8 cellular contexts compared by ENCODE assay signal in the genomic region with DNA sequence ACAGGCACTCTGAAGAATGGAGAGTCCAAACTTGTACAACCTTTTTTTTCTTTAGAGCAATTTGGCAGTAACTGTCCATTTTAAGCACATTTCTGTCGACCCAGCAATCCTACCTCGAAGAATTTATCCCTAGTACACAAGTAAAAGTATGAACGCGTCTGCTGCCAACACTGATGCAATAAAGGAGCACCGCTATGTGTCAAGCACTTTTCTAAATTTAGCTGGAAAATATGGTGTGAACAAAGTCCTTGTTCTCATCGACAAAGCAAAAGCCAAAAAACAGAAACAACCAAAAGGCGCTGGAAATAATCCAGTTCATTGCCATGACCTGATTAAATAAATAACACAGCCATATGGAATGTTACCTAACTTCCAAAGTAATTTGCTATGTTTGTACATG. TPM values are rescaled to one million over a fixed set of nuclear protein-coding genes. Genes with fewer than 3 reads are reported as not detected.
DNase-seq lines count a peak whose midpoint lies in the region; ATAC-seq, FAIRE-seq and TF ChIP-seq lines count a peak whose summit lies in the region.

No MANE protein-coding gene starts in this region.

- peaks cover 30% of the 10 kb centered on the region for H3K4me1 ChIP-seq in DOHH2 (ENCODE audit: control insufficient read depth, low read length)
- H3K4me1 ChIP-seq in PC-3 (ENCODE audit: insufficient read depth, low read length) = peaks cover 39% of the 10 kb centered on the region
- peaks cover 7 to 31% (median 22%) of the 10 kb centered on the region in 3 donors for H3K4me1 ChIP-seq in pancreas

- TF ChIP-seq CTCF in DOHH2 (IDR thresholded peaks at IDR 0.05; ENCODE audit: low read depth, low read length, poor library complexity, severe bottlenecking) (no peak), PC-3 (conservative IDR thresholded peaks at IDR 0.05; ENCODE audit: low read depth, low read length) (no peak), pancreas (IDR thresholded peaks at IDR 0.05) (no peak)

- no peak for TF ChIP-seq POLR2A in erythroblast (IDR thresholded peaks at IDR 0.05; ENCODE audit: low read length)

- H3K4me2 ChIP-seq in DOHH2 (ENCODE audit: low read length) (peak overlapping the region; percentile 84), PC-3 (ENCODE audit: low read length) (peak overlapping the region; percentile 95)

- H3K27me3 ChIP-seq in DOHH2 (ENCODE audit: control insufficient read depth, low read length) (no peaks in the 10 kb centered on the region), PC-3 (ENCODE audit: low read length) (no peaks in the 10 kb centered on the region), pancreas (no peaks in the 10 kb centered on the region)

- H3F3A ChIP-seq in DOHH2 (ENCODE audit: control insufficient read depth, insufficient read depth) (no peaks in the 10 kb centered on the region; the same call in 1 of the 2 replicates), PC-3 (ENCODE audit: low read length, unreplicated experiment) (no peaks in the 10 kb centered on the region)

- 3 to 5% methylated on average over 7 of the region's 7 CpGs for WGBS in pancreas, 2 donors

- H3K27ac ChIP-seq in DOHH2 (ENCODE audit: low read depth, low read length) (no peak overlapping the region), PC-3 (ENCODE audit: low read length) (no peak overlapping the region), pancreas (peak overlapping the region in 3 of 4 donors; percentile 83 to 88 (median 87))

- BruUV-seq in PC-3 (replicated peaks; lab: Mats Ljungman, UMichigan) = no TSS peak

- CTCF ChIA-PET in PC-3 (lab: Charles Lee) = interaction anchor here (0.9 to 1.8 kb wide), 3 partner anchors 24 to 163 kb away, joined by 4 to 8 read pairs (median 7); a partner anchor contains a TSS

- peak overlapping the region; percentile 97 for H3K4me3 ChIP-seq in DOHH2 (ENCODE audit: low read length)
- H3K4me3 ChIP-seq in PC-3 (ENCODE audit: low read length) = peak overlapping the region; percentile 92
- H3K4me3 ChIP-seq in pancreas = peak overlapping the region; percentile 89 to 99 (median 94)

- H3K79me2 ChIP-seq in DOHH2 (ENCODE audit: control insufficient read depth, low read length) (peaks cover 98% of the 10 kb centered on the region), PC-3 (ENCODE audit: low read length) (peaks cover 97% of the 10 kb centered on the region)

- POLR2A ChIA-PET in PC-3 (lab: Charles Lee; ENCODE audit: unreplicated experiment) = interaction anchor here (1.0 kb wide), 1 partner anchor 163 kb away, joined by 3 read pairs; a partner anchor contains a TSS

- peaks cover 74% of the 10 kb centered on the region for H3K36me3 ChIP-seq in DOHH2 (ENCODE audit: control insufficient read depth, low read length)
- H3K36me3 ChIP-seq in PC-3 (ENCODE audit: low read depth, low read length) = peaks cover 38% of the 10 kb centered on the region
- H3K36me3 ChIP-seq in pancreas = peaks cover 0 to 14% (median 0%) of the 10 kb centered on the region in 3 donors

- H2AFZ ChIP-seq in PC-3 (ENCODE audit: low read length) = no peak overlapping the region

- no peaks in the 10 kb centered on the region for H3K9me3 ChIP-seq in DOHH2 (ENCODE audit: control insufficient read depth, insufficient read depth, low read length)
- H3K9me3 ChIP-seq in PC-3 (ENCODE audit: low read length) = no peaks in the 10 kb centered on the region
- H3K9me3 ChIP-seq in pancreas = no peaks in the 10 kb centered on the region

- H3K9ac ChIP-seq in PC-3 (ENCODE audit: low read length) = peak overlapping the region; percentile 87

- no peak for FAIRE-seq in pancreas (lab: Jason Lieb, UNC)

- H3K9me2 ChIP-seq in DOHH2 (replicated peaks; ENCODE audit: control insufficient read depth, low read length) (no peaks in the 10 kb centered on the region), PC-3 (replicated peaks; ENCODE audit: low read length) (no peaks in the 10 kb centered on the region)

- DNase-seq in PC-3 = peak; percentile 31
- DNase-seq in erythroblast (lab: John Stamatoyannopoulos, UW) = peak; percentile 27 to 57
- DNase-seq in pancreas = no peak
- no peak for DNase-seq in SK-N-DZ (ENCODE audit: low spot score)
- no peak for DNase-seq in COLO829 (ENCODE audit: low spot score)
- DNase-seq in SW480 (ENCODE audit: low spot score) = no peak

- ATAC-seq in PC-3 = no peak
- ATAC-seq in pancreas = no peak
- no peak for ATAC-seq in GM18519 (IDR thresholded peaks at IDR 0.05; ENCODE audit: low FRiP score, unreplicated experiment)

- intact Hi-C loops in PC-3 (cut with micrococcal nuclease) (no loop called here), pancreas (cut with DNase I) (no loop called here)

- H4K20me1 ChIP-seq in DOHH2 (ENCODE audit: control insufficient read depth, insufficient read depth, low read depth, low read length) = peaks cover 36% of the 10 kb centered on the region
- peaks cover 56% of the 10 kb centered on the region for H4K20me1 ChIP-seq in PC-3 (ENCODE audit: low read length)

RNA-seq across cellular contexts. Expression of a gene that starts 1.1 kb away (rescaled TPM):
- total RNA-seq in PC-3 (2014; rRNA removed) = 70.7 and 87.0 TPM in 2 replicates
- 10 to 100 TPM; 16.1 to 24.0 (median 17.8) TPM for total RNA-seq in pancreas
- 10 to 100 TPM; 13.6 to 34.8 TPM for polyA plus RNA-seq in pancreas
- polyA plus RNA-seq in SK-N-DZ (2014; cell fraction: cytosol; rRNA removed) = 337 and 362 TPM in 2 replicates
- 174 and 245 TPM in 2 replicates for polyA plus RNA-seq in SK-N-DZ (2014; cell fraction: nucleus; rRNA removed)

RNA-seq across cellular contexts. Expression of a gene that starts 1.3 kb away (rescaled TPM):
- total RNA-seq in PC-3 (2014; rRNA removed) = 11.3 and 13.4 TPM in 2 replicates
- total RNA-seq in pancreas = 1 to 10 TPM; 1.3 to 2.3 (median 1.8) TPM
- polyA plus RNA-seq in pancreas = 1 to 10 TPM in 1 of 2 donors, under 1 TPM in 1; 0.72 to 1.9 TPM
- polyA plus RNA-seq in SK-N-DZ (2014; cell fraction: cytosol; rRNA removed) = 10.4 and 10.7 TPM in 2 replicates
- 2.3 and 3.4 TPM in 2 replicates for polyA plus RNA-seq in SK-N-DZ (2014; cell fraction: nucleus; rRNA removed)

RNA-seq across cellular contexts. Expression of a gene that starts 26.0 kb away (rescaled TPM):
- 27.5 and 45.0 TPM in 2 replicates for total RNA-seq in PC-3 (2014; rRNA removed)
- 10 to 100 TPM; 18.7 to 33.8 (median 20.5) TPM for total RNA-seq in pancreas
- 10 to 100 TPM; 17.8 to 21.5 TPM for polyA plus RNA-seq in pancreas
- 42.7 and 46.4 TPM in 2 replicates for polyA plus RNA-seq in SK-N-DZ (2014; cell fraction: cytosol; rRNA removed)
- polyA plus RNA-seq in SK-N-DZ (2014; cell fraction: nucleus; rRNA removed) = 44.4 and 77.6 TPM in 2 replicates

Comparison
In these comparisons a context has a peak if more than half of its experiments do, and no peak if none do; other contexts are left out.
1. H3K27ac ChIP-seq: peak in pancreas (3 of 4); none in DOHH2 (single experiment) and PC-3 (single experiment).
2. DNase-seq: peak in PC-3 (single experiment) and erythroblast (2 of 2); none in pancreas (0 of 6), SK-N-DZ (single experiment), COLO829 (single experiment) and SW480 (single experiment).
3. Peak in every context shown above with its lines, with median percentiles within 50 percentile points of each other: H3K4me3 ChIP-seq.